In the genomic region with DNA sequence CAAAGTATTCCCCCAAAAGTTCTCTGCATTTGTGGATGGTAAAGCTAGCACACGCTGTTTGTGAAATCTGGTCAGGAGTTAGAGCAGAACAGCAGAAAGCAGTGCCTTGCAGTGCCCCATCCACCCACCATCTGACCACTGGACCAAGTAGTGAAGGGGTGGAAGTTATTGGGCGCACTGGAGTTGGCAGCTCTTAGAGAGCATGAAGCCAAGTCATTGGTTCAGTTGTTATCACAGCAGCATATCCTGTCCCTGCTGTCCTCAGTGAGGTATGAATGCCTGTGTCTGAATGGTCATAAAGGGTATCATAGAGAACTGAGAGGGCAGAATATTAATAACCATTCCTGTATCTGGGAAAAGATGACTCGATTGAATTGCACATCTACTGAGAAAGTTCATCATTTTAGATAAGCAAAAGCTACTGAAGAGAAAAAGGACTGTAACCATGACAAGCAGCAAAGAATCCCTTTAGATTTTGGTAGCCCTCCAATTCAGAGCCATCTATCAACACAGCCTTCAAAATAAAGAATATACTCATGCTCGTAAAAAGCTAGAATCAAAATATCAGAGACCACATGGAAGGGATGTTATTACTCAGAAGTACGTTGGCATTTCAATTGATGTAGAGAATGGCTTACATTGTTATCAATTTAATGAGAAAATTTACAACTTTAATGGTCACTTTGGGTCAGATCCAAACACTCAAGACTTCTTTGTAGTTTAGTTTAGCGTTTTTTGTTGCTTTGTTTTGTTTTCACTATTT, we compare ENCODE assay signal across 1 cellular context.
TF ChIP-seq lines count a peak whose summit lies in the region.

No MANE protein-coding gene starts in this region.

TF ChIP-seq in IMR-90, 13 proteins besides CTCF, POLR2A, EP300 and RAD21 (continued from another document):
- TF ChIP-seq, protein P1, sequence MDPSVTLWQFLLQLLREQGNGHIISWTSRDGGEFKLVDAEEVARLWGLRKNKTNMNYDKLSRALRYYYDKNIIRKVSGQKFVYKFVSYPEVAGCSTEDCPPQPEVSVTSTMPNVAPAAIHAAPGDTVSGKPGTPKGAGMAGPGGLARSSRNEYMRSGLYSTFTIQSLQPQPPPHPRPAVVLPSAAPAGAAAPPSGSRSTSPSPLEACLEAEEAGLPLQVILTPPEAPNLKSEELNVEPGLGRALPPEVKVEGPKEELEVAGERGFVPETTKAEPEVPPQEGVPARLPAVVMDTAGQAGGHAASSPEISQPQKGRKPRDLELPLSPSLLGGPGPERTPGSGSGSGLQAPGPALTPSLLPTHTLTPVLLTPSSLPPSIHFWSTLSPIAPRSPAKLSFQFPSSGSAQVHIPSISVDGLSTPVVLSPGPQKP (IDR thresholded peaks at IDR 0.05; ENCODE audit: borderline replicate concordance, low read depth, low read length): no peak
- TF ChIP-seq RCOR1 (IDR thresholded peaks at IDR 0.05; ENCODE audit: insufficient replicate concordance, low read length) (no peak), MXI1 (IDR thresholded peaks at IDR 0.05; ENCODE audit: borderline replicate concordance, low read depth, low read length) (no peak), MAFK (IDR thresholded peaks at IDR 0.05; ENCODE audit: low read depth, low read length) (no peak), MAZ (IDR thresholded peaks at IDR 0.05; ENCODE audit: borderline replicate concordance, low read depth, low read length) (no peak), FOS (IDR thresholded peaks at IDR 0.05; ENCODE audit: low read depth, low read length) (no peak)
